ENCODE assay signal across 8 cellular contexts in genomic region chr22:20509344-20510047, GRCh38. TPM values are rescaled to one million over a fixed set of nuclear protein-coding genes. Genes with fewer than 3 reads are reported as not detected.
DNase-seq lines count a peak whose midpoint lies in the region; ATAC-seq and TF ChIP-seq lines count a peak whose summit lies in the region.

No MANE protein-coding gene starts in this region.

- no peak for ATAC-seq in HG02642 (IDR thresholded peaks at IDR 0.05; ENCODE audit: poor library complexity, unreplicated experiment)

- POLR2A ChIA-PET in AG04449 (lab: Yijun Ruan, JAX) = interaction anchor here (0.7 to 3.4 kb wide), 7 partner anchors 8 to 1217 kb away, joined by 3 to 27 read pairs (median 5); no protein-coding TSS in a partner anchor

- CTCF ChIA-PET in AG04449 (lab: Yijun Ruan, JAX) = interaction anchor here (1.2 to 6.5 kb wide), 5 partner anchors 11 to 91 kb away, joined by 4 to 39 read pairs (median 6); no protein-coding TSS in a partner anchor

- H3K4me3 ChIP-seq in AG04449 (ENCODE audit: low read depth, low read length) = peak overlapping the region; percentile 95

- TF ChIP-seq CTCF in AG04449 (IDR thresholded peaks at IDR 0.05; ENCODE audit: insufficient read depth, low read length, missing control alignments) = no peak

- DNase-seq in AG04449 (ENCODE audit: low read depth, low spot score) (peak; percentile 73), HT1080 (ENCODE audit: low read depth) (peak; percentile 91), T-helper 9 cell (peak; percentile 28), kidney glomerular epithelial cell (lab: John Stamatoyannopoulos, UW) (peak; percentile 92), OCI-M2 (lab: John Stamatoyannopoulos, UW; ENCODE audit: unreplicated experiment) (no peak)
- peak; percentile 32 for DNase-seq in central memory CD4-positive, alpha-beta T cell
- peak; percentile 76 for DNase-seq in stimulated activated CD4-positive, alpha-beta T cell treated with anti-CD3 and anti-CD28 coated beads, Interleukin-15, amount 100 ng/mL, for 24 hours

RNA-seq across cellular contexts. Expression of gene MED15, which starts 2.1 kb away (rescaled TPM):
- total RNA-seq in HT1080 (2014; rRNA removed; shearing (Covaris generic)) = 43.2 and 59.4 TPM in 2 replicates
- 94.1 and 100 TPM in 2 replicates for polyA plus RNA-seq in HT1080 (2015; cell fraction: cytosol; rRNA removed)
- 155 and 172 TPM in 2 replicates for polyA plus RNA-seq in HT1080 (2015; cell fraction: nucleus; rRNA removed)

RNA-seq across cellular contexts. Expression of gene KLHL22, which starts 13.9 kb away (rescaled TPM):
- 5.7 and 7.9 TPM in 2 replicates for total RNA-seq in HT1080 (2014; rRNA removed; shearing (Covaris generic))
- polyA plus RNA-seq in HT1080 (2015; cell fraction: cytosol; rRNA removed) = 4.6 and 6.9 TPM in 2 replicates
- 16.1 and 18.6 TPM in 2 replicates for polyA plus RNA-seq in HT1080 (2015; cell fraction: nucleus; rRNA removed)
